In the genomic region with DNA sequence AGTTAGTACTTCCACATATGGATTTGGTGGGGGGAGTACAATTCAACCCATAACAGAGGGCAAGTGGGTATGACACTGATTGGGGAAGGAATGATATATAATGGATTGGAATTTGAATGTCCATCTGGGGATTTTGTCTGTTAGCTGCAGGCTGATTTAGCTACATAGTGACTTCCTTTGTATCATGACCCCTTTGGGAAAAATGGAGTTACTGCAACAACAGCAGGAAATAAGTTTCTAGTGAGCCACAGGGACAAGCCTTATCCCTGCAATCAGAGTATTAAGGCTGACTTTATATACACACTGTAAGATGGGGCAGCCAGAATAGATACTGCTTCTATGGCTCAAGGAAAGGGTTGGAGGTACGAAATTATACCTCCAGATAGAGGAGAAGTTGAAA, we compare ENCODE assay signal across 14 cellular contexts.
DNase-seq lines count a peak whose midpoint lies in the region; ATAC-seq, FAIRE-seq and TF ChIP-seq lines count a peak whose summit lies in the region.
"Had no signal": no experiment of that assay in that cellular context is flagged by ENCODE, and none has a peak within 500 bp of the region (broad histone marks: within the 10 kb centered on the region; RNA-seq: fewer than 3 reads in every experiment).

No MANE protein-coding gene starts in this region.

- H3K79me1 ChIP-seq in IMR-90 (ENCODE audit: low read depth in 1 of 2, low read length in 2 of 2), result no peaks in the 10 kb centered on the region
- no peaks in the 10 kb centered on the region for H3K79me1 ChIP-seq in H1 (ENCODE audit: low read depth, low read length)

- no peaks in the 10 kb centered on the region for H3K23me2 ChIP-seq in H1 (ENCODE audit: low read depth, low read length)

- no peaks in the 10 kb centered on the region for H3K27me3 ChIP-seq in IMR-90 (ENCODE audit: control insufficient read depth, insufficient read depth, low read length)
- peaks cover 0 to 1% (median 0%) of the 10 kb centered on the region in 4 experiments; a peak in 1 of 7 replicates for H3K27me3 ChIP-seq in H1 (replicated peaks in 1 of 4; ENCODE audit: control insufficient read depth in 3 of 4, extremely low read depth in 1 of 4, insufficient read depth in 3 of 4, low read length in 3 of 4)
- H3K27me3 ChIP-seq in ovary, result no peaks in the 10 kb centered on the region
- H3K27me3 ChIP-seq in upper lobe of left lung, result no peaks in the 10 kb centered on the region

- peak; percentile 79 for FAIRE-seq in H1 (lab: Jason Lieb, UNC)

- DNase-seq in NCI-H2227 (lab: John Stamatoyannopoulos, UW; ENCODE audit: unreplicated experiment), result peak; percentile 10
- no peak for DNase-seq in NCI-H2227 treated with DMSO at 0.1 percent for 48 hours (lab: John Stamatoyannopoulos, UW)
- peak; percentile 4 for DNase-seq in IMR-90
- no peak for DNase-seq in H1 (ENCODE audit: low read depth in 1 of 2, low spot score in 2 of 2)
- DNase-seq in pons (ENCODE audit: low spot score), result peak; percentile 9
- no peak for DNase-seq in ovary
- DNase-seq in natural killer cell treated with Interleukin-12 subunit alpha and Interleukin-12 subunit beta and Interleukin-15 and Interleukin-18, amount 100 ng/mL, for 72 hours (ENCODE audit: low spot score), result no peak
- DNase-seq in upper lobe of left lung, result no peak
- DNase-seq: activated CD8-positive, alpha-beta memory T cell treated with anti-CD3 and anti-CD28 coated beads, Interleukin-2, amount 10 ng/mL, durations not matched to agents 7 days and 5 days; activated naive CD4-positive, alpha-beta T cell; Calu3; MM.1S; T-helper 1 cell had no signal

- dilution Hi-C loops in IMR-90 (cut with HindIII; ENCODE audit: low sequenced_read_pairs, unreplicated experiment), result no loop called here

- no peaks in the 10 kb centered on the region for H3K4me1 ChIP-seq in IMR-90 (ENCODE audit: control insufficient read depth, insufficient read depth, low read length)
- H3K4me1 ChIP-seq in H1 (replicated peaks in 1 of 4; ENCODE audit: control insufficient read depth in 3 of 4, insufficient read depth in 4 of 4, low read length in 3 of 4), result no peaks in the 10 kb centered on the region
- no peaks in the 10 kb centered on the region for H3K4me1 ChIP-seq in ovary (ENCODE audit: insufficient read depth)
- no peaks in the 10 kb centered on the region for H3K4me1 ChIP-seq in upper lobe of left lung

- H4K5ac ChIP-seq in IMR-90 (ENCODE audit: low read depth, low read length) (no peak overlapping the region), H1 (ENCODE audit: insufficient read length, low read depth, low read length) (no peak overlapping the region)

- CTCF ChIA-PET in IMR-90 (lab: Yijun Ruan, JAX) (no interaction called here), H1 (lab: Charles Lee; ENCODE audit: partially characterized antibody) (interaction anchor here (0.6 to 2.1 kb wide), 10 partner anchors 13 to 1573 kb away, joined by 3 to 4 read pairs (median 4); no protein-coding TSS in a partner anchor)

- H2BK5ac ChIP-seq in IMR-90 (ENCODE audit: low read depth, low read length, poor library complexity, severe bottlenecking) (no peak overlapping the region), H1 (ENCODE audit: low read depth, low read length) (no peak overlapping the region)

- no peak overlapping the region for H3K9ac ChIP-seq in IMR-90 (ENCODE audit: low read depth, low read length)
- H3K9ac ChIP-seq in H1 (replicated peaks in 1 of 4; ENCODE audit: extremely low read depth in 1 of 4, low read depth in 3 of 4, low read length in 3 of 4), result no peak overlapping the region

- no peak for TF ChIP-seq EP300 in H1 (IDR thresholded peaks at IDR 0.05; ENCODE audit: borderline replicate concordance in 1 of 2, low read depth in 2 of 2, low read length in 2 of 2)
- no peak for TF ChIP-seq EP300 in ovary (IDR thresholded peaks at IDR 0.05)
- TF ChIP-seq EP300 in upper lobe of left lung (IDR thresholded peaks at IDR 0.05), result no peak

- in situ Hi-C loops in IMR-90 (cut with MboI; ENCODE audit: low sequenced_read_pairs), result no loop called here

- TF ChIP-seq RAD21 in IMR-90 (IDR thresholded peaks at IDR 0.05; ENCODE audit: low read length) (no peak), H1 (IDR thresholded peaks at IDR 0.05 in 1 of 2, conservative IDR thresholded peaks at IDR 0.05 in 1 of 2; ENCODE audit: low read depth in 2 of 2, low read length in 2 of 2) (peak; percentile 38 to 58)

- intact Hi-C loops in IMR-90 (cut with micrococcal nuclease) (no loop called here), ovary (cut with DNase I) (no loop called here)

- no TSS peak for BruUV-seq in IMR-90 (replicated peaks; lab: Mats Ljungman, UMichigan)

- H3K36me3 ChIP-seq in IMR-90 (ENCODE audit: control insufficient read depth, insufficient read depth, low read length) (no peaks in the 10 kb centered on the region), H1 (ENCODE audit: control insufficient read depth in 2 of 4, insufficient read depth in 4 of 4, low read length in 3 of 4) (no peaks in the 10 kb centered on the region), ovary (no peaks in the 10 kb centered on the region), upper lobe of left lung (no peaks in the 10 kb centered on the region)

- H3K27ac ChIP-seq in IMR-90 (ENCODE audit: insufficient read depth, low read length) (no peak overlapping the region), H1 (ENCODE audit: low read depth, low read length) (no peak overlapping the region), ovary (no peak overlapping the region), upper lobe of left lung (no peak overlapping the region)

- H4K91ac ChIP-seq in IMR-90 (ENCODE audit: insufficient read depth, low read depth, low read length), result no peak overlapping the region
- H4K91ac ChIP-seq in H1 (replicated peaks; ENCODE audit: insufficient read length, low read length), result no peak overlapping the region

- no peak overlapping the region for H3K27ac Mint-ChIP-seq in natural killer cell treated with Interleukin-12 subunit alpha and Interleukin-12 subunit beta and Interleukin-15 and Interleukin-18, amount 100 ng/mL, for 72 hours
- H3K27ac Mint-ChIP-seq: activated CD8-positive, alpha-beta memory T cell treated with anti-CD3 and anti-CD28 coated beads, Interleukin-2, amount 10 ng/mL, durations not matched to agents 7 days and 5 days; stimulated activated memory B cell treated with anti-CD40 and anti-IgM and Interleukin-4, amounts not matched to agents 10 μg/mL and 1 μg/mL and 100 μg/mL, for 72 hours had no signal

- no peak overlapping the region for H3K18ac ChIP-seq in IMR-90 (ENCODE audit: low read depth, low read length)
- no peak overlapping the region for H3K18ac ChIP-seq in H1 (ENCODE audit: extremely low read depth, low read length)

- no peak overlapping the region for H3K14ac ChIP-seq in IMR-90 (replicated peaks; ENCODE audit: low read depth, low read length)
- no peak overlapping the region for H3K14ac ChIP-seq in H1 (ENCODE audit: insufficient read length)

- H2BK15ac ChIP-seq in IMR-90 (ENCODE audit: low read depth, low read length), result no peak overlapping the region
- H2BK15ac ChIP-seq in H1 (ENCODE audit: low read length), result no peak overlapping the region

- TF ChIP-seq CTCF in IMR-90 (conservative IDR thresholded peaks at IDR 0.05; ENCODE audit: low read depth, low read length) (no peak; the same call in 1 of the 2 replicates), H1 (IDR thresholded peaks at IDR 0.05; ENCODE audit: control extremely low read depth in 1 of 3, insufficient read depth in 1 of 3, low read depth in 1 of 3, low read length in 3 of 3) (peak in 2 of 3 experiments; percentile 27 to 55; a peak in 2 of 4 replicates), ovary (IDR thresholded peaks at IDR 0.05) (no peak), upper lobe of left lung (IDR thresholded peaks at IDR 0.05) (peak in 1 of 6 experiments; percentile 9)

- POLR2A ChIA-PET in IMR-90 (lab: Charles Lee; ENCODE audit: unreplicated experiment) (no interaction called here), H1 (lab: Charles Lee; ENCODE audit: partially characterized antibody) (no interaction called here)

- H3K9me3 Mint-ChIP-seq in natural killer cell treated with Interleukin-12 subunit alpha and Interleukin-12 subunit beta and Interleukin-15 and Interleukin-18, amount 100 ng/mL, for 72 hours, result no peaks in the 10 kb centered on the region
- H3K9me3 Mint-ChIP-seq: stimulated activated memory B cell treated with anti-CD40 and anti-IgM and Interleukin-4, amounts not matched to agents 10 μg/mL and 1 μg/mL and 100 μg/mL, for 72 hours had no signal

- H3K56ac ChIP-seq in IMR-90 (ENCODE audit: extremely low read depth, insufficient read depth, low read length) (no peak overlapping the region), H1 (replicated peaks; ENCODE audit: insufficient read length, low read depth, low read length) (no peak overlapping the region)

- peaks cover 4 to 6% of the 10 kb centered on the region in 2 donors for H3K27me3 Mint-ChIP-seq in natural killer cell treated with Interleukin-12 subunit alpha and Interleukin-12 subunit beta and Interleukin-15 and Interleukin-18, amount 100 ng/mL, for 72 hours
- H3K27me3 Mint-ChIP-seq: activated CD8-positive, alpha-beta memory T cell treated with anti-CD3 and anti-CD28 coated beads, Interleukin-2, amount 10 ng/mL, durations not matched to agents 7 days and 5 days had no signal

- H2AK5ac ChIP-seq in IMR-90 (ENCODE audit: low read depth, low read length) (no peak overlapping the region), H1 (ENCODE audit: low read depth, low read length) (no peak overlapping the region)

- no peaks in the 10 kb centered on the region for H3K79me2 ChIP-seq in H1 (ENCODE audit: control insufficient read depth in 1 of 2, insufficient read depth in 2 of 2, low read length in 2 of 2)

- no peaks in the 10 kb centered on the region for H3K4me1 Mint-ChIP-seq in natural killer cell treated with Interleukin-12 subunit alpha and Interleukin-12 subunit beta and Interleukin-15 and Interleukin-18, amount 100 ng/mL, for 72 hours (ENCODE audit: low read depth in 2 of 2)
- H3K4me1 Mint-ChIP-seq: activated CD8-positive, alpha-beta memory T cell treated with anti-CD3 and anti-CD28 coated beads, Interleukin-2, amount 10 ng/mL, durations not matched to agents 7 days and 5 days; stimulated activated memory B cell treated with anti-CD40 and anti-IgM and Interleukin-4, amounts not matched to agents 10 μg/mL and 1 μg/mL and 100 μg/mL, for 72 hours had no signal

- H2BK20ac ChIP-seq in IMR-90 (ENCODE audit: low read depth, low read length) (no peak overlapping the region), H1 (ENCODE audit: low read length) (no peak overlapping the region)

- WGBS in IMR-90 (ENCODE audit: extremely low coverage in 2 of 2, insufficient read length in 1 of 2), 2 experiments, result no CpG with 5 or more reads among the region's 1 CpG
- 67% methylated on average over 1 of the region's 1 CpG; no CpG with 5 or more reads in 1 of the 2 experiments for WGBS in H1 (ENCODE audit: extremely low coverage in 1 of 2, insufficient coverage in 1 of 2, insufficient read length in 1 of 2, insufficient replicate concordance in 2 of 2, low coverage in 1 of 2, low lambda C conversion rate in 2 of 2, missing lambda C conversion rate in 1 of 2), 2 experiments
- WGBS in ovary, 3 donors, result 84 to 97% (median 85%) methylated on average over 1 of the region's 1 CpG
- 72 to 82% methylated on average over 1 of the region's 1 CpG for WGBS in upper lobe of left lung, 2 donors

- H3K4me3 ChIP-seq in IMR-90 (ENCODE audit: insufficient read depth, low read depth, low read length) (no peak overlapping the region), H1 (ENCODE audit: extremely low read depth in 1 of 4, insufficient read depth in 2 of 4, low read depth in 3 of 4, low read length in 4 of 4) (no peak overlapping the region), ovary (no peak overlapping the region), upper lobe of left lung (no peak overlapping the region)

- H3K23ac ChIP-seq in IMR-90 (ENCODE audit: low read depth, low read length), result no peak overlapping the region
- no peak overlapping the region for H3K23ac ChIP-seq in H1 (ENCODE audit: insufficient read length)

- H3K4me2 ChIP-seq in IMR-90 (ENCODE audit: low read depth, low read length) (no peak overlapping the region), H1 (ENCODE audit: insufficient read depth in 1 of 2, low read depth in 2 of 2, low read length in 2 of 2) (no peak overlapping the region)

- H3K9me1 ChIP-seq in IMR-90 (ENCODE audit: insufficient read depth, low read length), result no peaks in the 10 kb centered on the region

- H3K9me3 ChIP-seq in IMR-90 (ENCODE audit: control insufficient read depth, insufficient read depth, low read length), result no peaks in the 10 kb centered on the region
- H3K9me3 ChIP-seq in H1 (ENCODE audit: insufficient read depth in 2 of 2, low read depth in 1 of 2, low read length in 1 of 2), result no peaks in the 10 kb centered on the region
- no peaks in the 10 kb centered on the region for H3K9me3 ChIP-seq in ovary
- no peaks in the 10 kb centered on the region for H3K9me3 ChIP-seq in upper lobe of left lung

- H2AFZ ChIP-seq in IMR-90 (replicated peaks; ENCODE audit: low read length, poor library complexity), result no peak overlapping the region
- no peak overlapping the region for H2AFZ ChIP-seq in H1 (ENCODE audit: low read length)

- no peak overlapping the region for H3K4me3 Mint-ChIP-seq in natural killer cell treated with Interleukin-12 subunit alpha and Interleukin-12 subunit beta and Interleukin-15 and Interleukin-18, amount 100 ng/mL, for 72 hours
- H3K4me3 Mint-ChIP-seq: activated CD8-positive, alpha-beta memory T cell treated with anti-CD3 and anti-CD28 coated beads, Interleukin-2, amount 10 ng/mL, durations not matched to agents 7 days and 5 days; stimulated activated memory B cell treated with anti-CD40 and anti-IgM and Interleukin-4, amounts not matched to agents 10 μg/mL and 1 μg/mL and 100 μg/mL, for 72 hours had no signal

- H2BK12ac ChIP-seq in H1 (ENCODE audit: low read depth, low read length), result no peak overlapping the region

- TF ChIP-seq POLR2A in IMR-90 (IDR thresholded peaks at IDR 0.05; ENCODE audit: low read depth, low read length), result no peak
- TF ChIP-seq POLR2A in H1 (IDR thresholded peaks at IDR 0.05; ENCODE audit: control extremely low read depth in 1 of 2, low read depth in 2 of 2, low read length in 2 of 2), result no peak
- no peak for TF ChIP-seq POLR2A in ovary (IDR thresholded peaks at IDR 0.05)
- no peak for TF ChIP-seq POLR2A in upper lobe of left lung (IDR thresholded peaks at IDR 0.05)

- H2BK120ac ChIP-seq in IMR-90 (ENCODE audit: low read depth, low read length) (no peak overlapping the region), H1 (replicated peaks; ENCODE audit: low read depth, low read length) (no peak overlapping the region)

- no peak for ATAC-seq in IMR-90 (ENCODE audit: low read depth)
- ATAC-seq in natural killer cell treated with Interleukin-12 subunit alpha and Interleukin-12 subunit beta and Interleukin-15 and Interleukin-18, amount 100 ng/mL, for 72 hours, result no peak
- ATAC-seq in upper lobe of left lung (ENCODE audit: low FRiP score in 2 of 2), result no peak
- ATAC-seq: activated CD8-positive, alpha-beta memory T cell treated with anti-CD3 and anti-CD28 coated beads, Interleukin-2, amount 10 ng/mL, durations not matched to agents 7 days and 5 days; stimulated activated memory B cell treated with anti-CD40 and anti-IgM and Interleukin-4, amounts not matched to agents 10 μg/mL and 1 μg/mL and 100 μg/mL, for 72 hours had no signal

- no peaks in the 10 kb centered on the region for H3K36me3 Mint-ChIP-seq in natural killer cell treated with Interleukin-12 subunit alpha and Interleukin-12 subunit beta and Interleukin-15 and Interleukin-18, amount 100 ng/mL, for 72 hours
- H3K36me3 Mint-ChIP-seq: activated CD8-positive, alpha-beta memory T cell treated with anti-CD3 and anti-CD28 coated beads, Interleukin-2, amount 10 ng/mL, durations not matched to agents 7 days and 5 days; stimulated activated memory B cell treated with anti-CD40 and anti-IgM and Interleukin-4, amounts not matched to agents 10 μg/mL and 1 μg/mL and 100 μg/mL, for 72 hours had no signal

- H4K20me1 ChIP-seq in IMR-90 (ENCODE audit: insufficient read depth, low read length) (no peaks in the 10 kb centered on the region), H1 (replicated peaks in 1 of 2; ENCODE audit: control insufficient read depth in 1 of 2, insufficient read depth in 2 of 2, low read length in 2 of 2) (no peaks in the 10 kb centered on the region)

- H4K8ac ChIP-seq in IMR-90 (ENCODE audit: low read depth in 2 of 2, low read length in 2 of 2) (no peak overlapping the region), H1 (ENCODE audit: extremely low read depth, insufficient read depth, low read length) (no peak overlapping the region)

- no peak overlapping the region for H3K4ac ChIP-seq in IMR-90 (ENCODE audit: low read depth, low read length)
- no peak overlapping the region for H3K4ac ChIP-seq in H1 (replicated peaks; ENCODE audit: insufficient read length, low read depth, low read length)

- no peak overlapping the region for H2AK9ac ChIP-seq in IMR-90 (replicated peaks; ENCODE audit: low read depth, low read length, poor library complexity)

Comparison
In these comparisons a context has a peak if more than half of its experiments do, and no peak if none do; other contexts are left out.
1. DNase-seq: peak in NCI-H2227 (single experiment), IMR-90 (single experiment) and pons (single experiment); none in NCI-H2227 treated with DMSO at 0.1 percent for 48 hours (single experiment), H1 (0 of 2), ovary (0 of 5), natural killer cell treated with Interleukin-12 subunit alpha and Interleukin-12 subunit beta and Interleukin-15 and Interleukin-18, amount 100 ng/mL, for 72 hours (single experiment) and upper lobe of left lung (0 of 2).
2. CTCF ChIP-seq: peak in H1 (2 of 3); none in IMR-90 (single experiment) and ovary (0 of 3).